In genomic region chr2:8647462-8647857, GRCh38 we compare ENCODE assay signal across 19 cellular contexts. TPM values are rescaled to one million over a fixed set of nuclear protein-coding genes. Genes with fewer than 3 reads are reported as not detected.
DNase-seq lines count a peak whose midpoint lies in the region; ATAC-seq and TF ChIP-seq lines count a peak whose summit lies in the region.
"Had no signal": no experiment of that assay in that cellular context is flagged by ENCODE, and none has a peak within 500 bp of the region (broad histone marks: within the 10 kb centered on the region; RNA-seq: fewer than 3 reads in every experiment).

No MANE protein-coding gene starts in this region.

- no peaks in the 10 kb centered on the region for H3K27me3 Mint-ChIP-seq in natural killer cell treated with Interleukin-12 subunit alpha and Interleukin-12 subunit beta and Interleukin-15 and Interleukin-18, amount 100 ng/mL, for 72 hours
- H3K27me3 Mint-ChIP-seq in natural killer cell (ENCODE audit: low read depth in 2 of 2), result no peaks in the 10 kb centered on the region
- H3K27me3 Mint-ChIP-seq: CD4-positive, CD25-positive, alpha-beta regulatory T cell; CD8-positive, alpha-beta memory T cell; IgD-negative memory B cell had no signal

- intact Hi-C loops in natural killer cell (cut with micrococcal nuclease) (no loop called here), lower lobe of right lung (cut with DNase I) (no loop called here)

- DNase-seq in natural killer cell treated with Interleukin-12 subunit alpha and Interleukin-12 subunit beta and Interleukin-15 and Interleukin-18, amount 100 ng/mL, for 72 hours (ENCODE audit: low spot score), result peak; percentile 54
- DNase-seq in natural killer cell (no peak), lower lobe of right lung (peak; percentile 8), osteoblast (ENCODE audit: insufficient read length, low spot score, missing footprints) (peak; percentile 31), NCI-H1092 (lab: John Stamatoyannopoulos, UW) (no peak), HK-2 (ENCODE audit: unreplicated experiment) (no peak)
- DNase-seq: ACHN; BE2C; C1 segment of cervical spinal cord; CD4-positive, CD25-positive, alpha-beta regulatory T cell; CD8-positive, alpha-beta memory T cell; COR-L47; DMS 273 treated with DMSO at 0.1 percent for 48 hours; DMS79; GDM1; HCEC 1CT; HFFc6 had no signal

- no peaks in the 10 kb centered on the region for H3K9me3 ChIP-seq in lower lobe of right lung
- H3K9me3 ChIP-seq in osteoblast (ENCODE audit: low read depth, low read length), result no peaks in the 10 kb centered on the region
- H3K9me3 ChIP-seq: BE2C had no signal

- no peak overlapping the region for H3K4me3 ChIP-seq in lower lobe of right lung
- no peak overlapping the region for H3K4me3 ChIP-seq in osteoblast (ENCODE audit: insufficient read depth, low read length)
- H3K4me3 ChIP-seq: GM23338 had no signal

- H3K9me3 Mint-ChIP-seq in natural killer cell treated with Interleukin-12 subunit alpha and Interleukin-12 subunit beta and Interleukin-15 and Interleukin-18, amount 100 ng/mL, for 72 hours, result no peaks in the 10 kb centered on the region
- no peaks in the 10 kb centered on the region for H3K9me3 Mint-ChIP-seq in natural killer cell
- H3K9me3 Mint-ChIP-seq: CD8-positive, alpha-beta memory T cell; HFFc6 had no signal

- peaks cover 6 to 13% of the 10 kb centered on the region in 2 donors for H3K4me1 Mint-ChIP-seq in natural killer cell treated with Interleukin-12 subunit alpha and Interleukin-12 subunit beta and Interleukin-15 and Interleukin-18, amount 100 ng/mL, for 72 hours (ENCODE audit: low read depth in 2 of 2)
- H3K4me1 Mint-ChIP-seq in natural killer cell, result peaks cover 7 to 10% of the 10 kb centered on the region in 2 donors
- H3K4me1 Mint-ChIP-seq: CD4-positive, CD25-positive, alpha-beta regulatory T cell had no signal

- no peaks in the 10 kb centered on the region for H3K36me3 Mint-ChIP-seq in natural killer cell treated with Interleukin-12 subunit alpha and Interleukin-12 subunit beta and Interleukin-15 and Interleukin-18, amount 100 ng/mL, for 72 hours
- no peaks in the 10 kb centered on the region for H3K36me3 Mint-ChIP-seq in natural killer cell
- H3K36me3 Mint-ChIP-seq: CD4-positive, CD25-positive, alpha-beta regulatory T cell; CD8-positive, alpha-beta memory T cell; IgD-negative memory B cell had no signal

- TF ChIP-seq CTCF in natural killer cell (IDR thresholded peaks at IDR 0.05) (no peak), lower lobe of right lung (IDR thresholded peaks at IDR 0.05) (no peak), osteoblast (IDR thresholded peaks at IDR 0.05; ENCODE audit: extremely low read depth, low read depth, low read length) (no peak)

- no peak overlapping the region for H3K4me3 Mint-ChIP-seq in natural killer cell treated with Interleukin-12 subunit alpha and Interleukin-12 subunit beta and Interleukin-15 and Interleukin-18, amount 100 ng/mL, for 72 hours
- no peak overlapping the region for H3K4me3 Mint-ChIP-seq in natural killer cell
- H3K4me3 Mint-ChIP-seq: CD4-positive, CD25-positive, alpha-beta regulatory T cell; CD8-positive, alpha-beta memory T cell; GM23338; HFFc6 had no signal

- ATAC-seq in natural killer cell treated with Interleukin-12 subunit alpha and Interleukin-12 subunit beta and Interleukin-15 and Interleukin-18, amount 100 ng/mL, for 72 hours, result no peak
- ATAC-seq in natural killer cell (no peak), lower lobe of right lung (no peak)
- ATAC-seq: GM23338 had no signal

- no peak overlapping the region for H3K27ac Mint-ChIP-seq in natural killer cell treated with Interleukin-12 subunit alpha and Interleukin-12 subunit beta and Interleukin-15 and Interleukin-18, amount 100 ng/mL, for 72 hours
- no peak overlapping the region for H3K27ac Mint-ChIP-seq in natural killer cell
- H3K27ac Mint-ChIP-seq: CD8-positive, alpha-beta memory T cell; GM23338; HFFc6; IgD-negative memory B cell had no signal

- H3K36me3 ChIP-seq in lower lobe of right lung (no peaks in the 10 kb centered on the region), osteoblast (ENCODE audit: insufficient read depth, low read length) (no peaks in the 10 kb centered on the region)
- H3K36me3 ChIP-seq: BE2C had no signal

- H2AFZ ChIP-seq in osteoblast (ENCODE audit: low read length), result no peak overlapping the region
- H2AFZ ChIP-seq: GM23338 had no signal

- no peak overlapping the region for H3K4me2 ChIP-seq in osteoblast (ENCODE audit: insufficient read depth, low read length)
- H3K4me2 ChIP-seq: GM23338 had no signal

- H4K20me1 ChIP-seq in osteoblast (ENCODE audit: insufficient read depth, low read length), result no peaks in the 10 kb centered on the region

- no peak overlapping the region for H3K27ac ChIP-seq in lower lobe of right lung
- H3K27ac ChIP-seq in osteoblast (ENCODE audit: low read depth, low read length), result no peak overlapping the region

- H3K27me3 ChIP-seq in lower lobe of right lung (ENCODE audit: low read depth), result no peaks in the 10 kb centered on the region
- H3K27me3 ChIP-seq in osteoblast (ENCODE audit: insufficient read depth, low read length), result no peaks in the 10 kb centered on the region
- H3K27me3 ChIP-seq: BE2C had no signal

- H3K79me2 ChIP-seq in osteoblast (ENCODE audit: insufficient read depth, low read length), result no peaks in the 10 kb centered on the region

- H3K4me1 ChIP-seq in lower lobe of right lung (peaks cover 13% of the 10 kb centered on the region), osteoblast (ENCODE audit: insufficient read depth, low read length) (no peaks in the 10 kb centered on the region)
- H3K4me1 ChIP-seq: BE2C had no signal

RNA-seq across cellular contexts. Expression of gene ID2, which starts 34.4 kb away (rescaled TPM):
- total RNA-seq in natural killer cell treated with Interleukin-12 subunit alpha and Interleukin-12 subunit beta and Interleukin-15 and Interleukin-18, amount 100 ng/mL, for 72 hours, result 100 to 1,000 TPM; 247 to 279 TPM
- total RNA-seq in natural killer cell (100 to 1,000 TPM; 185 to 209 (median 191) TPM), lower lobe of right lung (102 TPM), osteoblast (139 and 168 TPM in 2 replicates)

Comparison
In these comparisons a context has a peak if more than half of its experiments do, and no peak if none do; other contexts are left out.
1. DNase-seq: peak in natural killer cell treated with Interleukin-12 subunit alpha and Interleukin-12 subunit beta and Interleukin-15 and Interleukin-18, amount 100 ng/mL, for 72 hours (single experiment), lower lobe of right lung (single experiment) and osteoblast (single experiment); none in natural killer cell (single experiment), NCI-H1092 (single experiment) and HK-2 (single experiment).